ENCODE assay signal across 10 cellular contexts in the genomic region with DNA sequence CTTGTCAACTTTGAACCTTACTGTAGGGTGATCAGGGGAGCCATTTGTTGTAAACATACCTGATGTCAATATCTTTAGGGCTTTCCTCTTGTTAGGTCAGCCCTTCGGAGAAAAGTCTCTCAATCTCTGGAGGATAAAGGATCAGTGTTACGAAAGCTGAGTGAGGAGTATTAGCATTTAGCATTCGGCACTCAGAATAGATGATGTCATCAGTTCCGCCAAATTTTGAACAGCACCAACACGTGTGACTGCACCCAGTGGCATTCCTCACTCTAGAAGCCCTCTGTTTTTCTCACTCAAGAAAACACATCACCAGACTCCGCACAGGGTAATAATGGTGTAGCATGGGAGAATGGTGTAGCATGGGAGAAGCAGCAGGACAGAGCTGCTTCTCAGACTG.
"Had no signal": no experiment of that assay in that cellular context is flagged by ENCODE, and none has a peak within 500 bp of the region (broad histone marks: within the 10 kb centered on the region; RNA-seq: fewer than 3 reads in every experiment).

No MANE protein-coding gene starts in this region.

- ATAC-seq: K562 had no signal

- H3K27ac Mint-ChIP-seq: H9, HFFc6 had no signal

- H3K4me3 Mint-ChIP-seq: H9, HFFc6 had no signal

- H3K4me1 Mint-ChIP-seq: H9 had no signal

- H3K9ac ChIP-seq: GM23248 had no signal

- H3K27ac ChIP-seq: GM23248, HL-60 had no signal

- FAIRE-seq: H54, K562 had no signal

- H3K4me3 ChIP-seq: GM23248, K562 had no signal

- DNase-seq: GM23248, GOT3, H9, HCEC 1CT, HFFc6, IMR-90, KG1 had no signal

- H3K9me3 Mint-ChIP-seq: HFFc6 had no signal

- H2AFZ ChIP-seq: GM23248 had no signal
